In genomic region chr2:187575081-187576067, GRCh38 we compare ENCODE assay signal across 1 cellular context.
TF ChIP-seq lines count a peak whose summit lies in the region.

No MANE protein-coding gene starts in this region.

TF ChIP-seq in GM23338, 12 proteins besides CTCF, POLR2A, EP300 and RAD21 (continued from another document):
- TF ChIP-seq, protein P1, sequence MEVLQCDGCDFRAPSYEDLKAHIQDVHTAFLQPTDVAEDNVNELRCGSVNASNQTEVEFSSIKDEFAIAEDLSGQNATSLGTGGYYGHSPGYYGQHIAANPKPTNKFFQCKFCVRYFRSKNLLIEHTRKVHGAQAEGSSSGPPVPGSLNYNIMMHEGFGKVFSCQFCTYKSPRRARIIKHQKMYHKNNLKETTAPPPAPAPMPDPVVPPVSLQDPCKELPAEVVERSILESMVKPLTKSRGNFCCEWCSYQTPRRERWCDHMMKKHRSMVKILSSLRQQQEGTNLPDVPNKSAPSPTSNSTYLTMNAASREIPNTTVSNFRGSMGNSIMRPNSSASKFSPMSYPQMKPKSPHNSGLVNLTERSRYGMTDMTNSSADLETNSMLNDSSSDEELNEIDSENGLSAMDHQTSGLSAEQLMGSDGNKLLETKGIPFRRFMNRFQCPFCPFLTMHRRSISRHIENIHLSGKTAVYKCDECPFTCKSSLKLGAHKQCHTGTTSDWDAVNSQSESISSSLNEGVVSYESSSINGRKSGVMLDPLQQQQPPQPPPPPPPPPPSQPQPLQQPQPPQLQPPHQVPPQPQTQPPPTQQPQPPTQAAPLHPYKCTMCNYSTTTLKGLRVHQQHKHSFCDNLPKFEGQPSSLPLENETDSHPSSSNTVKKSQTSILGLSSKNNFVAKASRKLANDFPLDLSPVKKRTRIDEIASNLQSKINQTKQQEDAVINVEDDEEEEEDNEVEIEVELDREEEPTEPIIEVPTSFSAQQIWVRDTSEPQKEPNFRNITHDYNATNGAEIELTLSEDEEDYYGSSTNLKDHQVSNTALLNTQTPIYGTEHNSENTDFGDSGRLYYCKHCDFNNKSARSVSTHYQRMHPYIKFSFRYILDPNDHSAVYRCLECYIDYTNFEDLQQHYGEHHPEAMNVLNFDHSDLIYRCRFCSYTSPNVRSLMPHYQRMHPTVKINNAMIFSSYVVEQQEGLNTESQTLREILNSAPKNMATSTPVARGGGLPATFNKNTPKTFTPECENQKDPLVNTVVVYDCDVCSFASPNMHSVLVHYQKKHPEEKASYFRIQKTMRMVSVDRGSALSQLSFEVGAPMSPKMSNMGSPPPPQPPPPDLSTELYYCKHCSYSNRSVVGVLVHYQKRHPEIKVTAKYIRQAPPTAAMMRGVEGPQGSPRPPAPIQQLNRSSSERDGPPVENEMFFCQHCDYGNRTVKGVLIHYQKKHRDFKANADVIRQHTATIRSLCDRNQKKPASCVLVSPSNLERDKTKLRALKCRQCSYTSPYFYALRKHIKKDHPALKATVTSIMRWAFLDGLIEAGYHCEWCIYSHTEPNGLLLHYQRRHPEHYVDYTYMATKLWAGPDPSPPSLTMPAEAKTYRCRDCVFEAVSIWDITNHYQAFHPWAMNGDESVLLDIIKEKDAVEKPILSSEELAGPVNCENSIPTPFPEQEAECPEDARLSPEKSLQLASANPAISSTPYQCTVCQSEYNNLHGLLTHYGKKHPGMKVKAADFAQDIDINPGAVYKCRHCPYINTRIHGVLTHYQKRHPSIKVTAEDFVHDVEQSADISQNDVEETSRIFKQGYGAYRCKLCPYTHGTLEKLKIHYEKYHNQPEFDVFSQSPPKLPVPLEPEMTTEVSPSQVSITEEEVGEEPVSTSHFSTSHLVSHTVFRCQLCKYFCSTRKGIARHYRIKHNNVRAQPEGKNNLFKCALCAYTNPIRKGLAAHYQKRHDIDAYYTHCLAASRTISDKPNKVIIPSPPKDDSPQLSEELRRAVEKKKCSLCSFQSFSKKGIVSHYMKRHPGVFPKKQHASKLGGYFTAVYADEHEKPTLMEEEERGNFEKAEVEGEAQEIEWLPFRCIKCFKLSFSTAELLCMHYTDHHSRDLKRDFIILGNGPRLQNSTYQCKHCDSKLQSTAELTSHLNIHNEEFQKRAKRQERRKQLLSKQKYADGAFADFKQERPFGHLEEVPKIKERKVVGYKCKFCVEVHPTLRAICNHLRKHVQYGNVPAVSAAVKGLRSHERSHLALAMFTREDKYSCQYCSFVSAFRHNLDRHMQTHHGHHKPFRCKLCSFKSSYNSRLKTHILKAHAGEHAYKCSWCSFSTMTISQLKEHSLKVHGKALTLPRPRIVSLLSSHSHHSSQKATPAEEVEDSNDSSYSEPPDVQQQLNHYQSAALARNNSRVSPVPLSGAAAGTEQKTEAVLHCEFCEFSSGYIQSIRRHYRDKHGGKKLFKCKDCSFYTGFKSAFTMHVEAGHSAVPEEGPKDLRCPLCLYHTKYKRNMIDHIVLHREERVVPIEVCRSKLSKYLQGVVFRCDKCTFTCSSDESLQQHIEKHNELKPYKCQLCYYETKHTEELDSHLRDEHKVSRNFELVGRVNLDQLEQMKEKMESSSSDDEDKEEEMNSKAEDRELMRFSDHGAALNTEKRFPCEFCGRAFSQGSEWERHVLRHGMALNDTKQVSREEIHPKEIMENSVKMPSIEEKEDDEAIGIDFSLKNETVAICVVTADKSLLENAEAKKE (CRISPR knock-in tag; IDR thresholded peaks at IDR 0.05), result no peak
- TF ChIP-seq POLR2AphosphoS5 (IDR thresholded peaks at IDR 0.05; ENCODE audit: low read depth), result no peak
- TF ChIP-seq JUNB (IDR thresholded peaks at IDR 0.05; ENCODE audit: unreplicated experiment), result no peak
- TF ChIP-seq NANOG (IDR thresholded peaks at IDR 0.05; ENCODE audit: borderline replicate concordance), result no peak
- no peak for TF ChIP-seq ZNF114 (CRISPR knock-in tag; IDR thresholded peaks at IDR 0.05)
- TF ChIP-seq, protein P2, sequence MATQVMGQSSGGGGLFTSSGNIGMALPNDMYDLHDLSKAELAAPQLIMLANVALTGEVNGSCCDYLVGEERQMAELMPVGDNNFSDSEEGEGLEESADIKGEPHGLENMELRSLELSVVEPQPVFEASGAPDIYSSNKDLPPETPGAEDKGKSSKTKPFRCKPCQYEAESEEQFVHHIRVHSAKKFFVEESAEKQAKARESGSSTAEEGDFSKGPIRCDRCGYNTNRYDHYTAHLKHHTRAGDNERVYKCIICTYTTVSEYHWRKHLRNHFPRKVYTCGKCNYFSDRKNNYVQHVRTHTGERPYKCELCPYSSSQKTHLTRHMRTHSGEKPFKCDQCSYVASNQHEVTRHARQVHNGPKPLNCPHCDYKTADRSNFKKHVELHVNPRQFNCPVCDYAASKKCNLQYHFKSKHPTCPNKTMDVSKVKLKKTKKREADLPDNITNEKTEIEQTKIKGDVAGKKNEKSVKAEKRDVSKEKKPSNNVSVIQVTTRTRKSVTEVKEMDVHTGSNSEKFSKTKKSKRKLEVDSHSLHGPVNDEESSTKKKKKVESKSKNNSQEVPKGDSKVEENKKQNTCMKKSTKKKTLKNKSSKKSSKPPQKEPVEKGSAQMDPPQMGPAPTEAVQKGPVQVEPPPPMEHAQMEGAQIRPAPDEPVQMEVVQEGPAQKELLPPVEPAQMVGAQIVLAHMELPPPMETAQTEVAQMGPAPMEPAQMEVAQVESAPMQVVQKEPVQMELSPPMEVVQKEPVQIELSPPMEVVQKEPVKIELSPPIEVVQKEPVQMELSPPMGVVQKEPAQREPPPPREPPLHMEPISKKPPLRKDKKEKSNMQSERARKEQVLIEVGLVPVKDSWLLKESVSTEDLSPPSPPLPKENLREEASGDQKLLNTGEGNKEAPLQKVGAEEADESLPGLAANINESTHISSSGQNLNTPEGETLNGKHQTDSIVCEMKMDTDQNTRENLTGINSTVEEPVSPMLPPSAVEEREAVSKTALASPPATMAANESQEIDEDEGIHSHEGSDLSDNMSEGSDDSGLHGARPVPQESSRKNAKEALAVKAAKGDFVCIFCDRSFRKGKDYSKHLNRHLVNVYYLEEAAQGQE (IDR thresholded peaks at IDR 0.05; ENCODE audit: unreplicated experiment), result no peak
TF ChIP-seq in GM23338: peak in this region for 0.
